ENCODE assay signal across 17 cellular contexts in the genomic region with DNA sequence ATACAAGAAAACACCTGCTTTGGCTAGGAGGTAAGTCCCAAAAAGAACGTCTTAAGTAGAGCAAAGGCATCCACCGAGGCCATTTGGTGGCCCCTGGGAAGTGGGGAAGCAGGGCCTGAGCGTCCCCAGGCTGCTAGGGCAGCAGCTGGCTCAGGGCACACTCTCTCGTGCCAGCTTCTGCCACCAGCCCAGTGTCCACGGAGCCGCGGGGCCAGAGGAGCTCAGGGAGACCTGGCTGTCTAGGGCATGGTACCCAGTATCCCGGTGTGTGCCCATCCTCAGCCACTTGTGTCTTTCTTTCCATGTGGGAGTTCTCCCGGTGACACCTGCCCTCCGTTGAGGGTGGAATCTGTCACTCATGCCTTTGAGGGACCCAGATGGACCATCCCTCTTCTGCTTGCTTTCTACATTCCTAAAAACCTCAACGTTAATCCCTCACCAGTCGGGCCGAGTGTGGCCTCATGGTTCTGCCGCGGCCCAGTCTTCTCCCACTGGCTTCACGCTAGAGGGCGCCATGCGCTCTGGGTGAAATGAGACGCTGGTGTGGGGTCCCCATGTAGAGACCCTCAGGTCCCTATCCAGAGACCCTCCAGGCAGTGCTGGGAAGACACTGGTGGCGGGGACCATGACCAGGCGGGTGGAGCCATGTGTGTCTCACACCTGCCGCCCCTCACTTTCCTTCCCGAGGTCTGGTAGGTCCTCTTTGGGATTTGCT. TPM values are rescaled to one million over a fixed set of nuclear protein-coding genes. Genes with fewer than 3 reads are reported as not detected.
DNase-seq lines count a peak whose midpoint lies in the region; FAIRE-seq and TF ChIP-seq lines count a peak whose summit lies in the region.
"Had no signal": no experiment of that assay in that cellular context is flagged by ENCODE, and none has a peak within 500 bp of the region (broad histone marks: within the 10 kb centered on the region; RNA-seq: fewer than 3 reads in every experiment).

No MANE protein-coding gene starts in this region.

- TF ChIP-seq CTCF in AG09319 (IDR thresholded peaks at IDR 0.05; ENCODE audit: low read depth, low read length) (peak; percentile 33), Loucy (conservative IDR thresholded peaks at IDR 0.05; ENCODE audit: low read length) (0 out of 2 replicates have a peak, but pooled peaks have one; percentile 24), endodermal cell (conservative IDR thresholded peaks at IDR 0.05) (peak; percentile 73), neural crest cell (conservative IDR thresholded peaks at IDR 0.05) (peak; percentile 31)

- no peaks in the 10 kb centered on the region for H4K20me1 ChIP-seq in Loucy (ENCODE audit: insufficient read depth, low read length, poor library complexity, severe bottlenecking)

- no peak for TF ChIP-seq POLR2A in GM12891 (IDR thresholded peaks at IDR 0.05; ENCODE audit: low read depth, low read length)

- FAIRE-seq in GM12891 (lab: Jason Lieb, UNC), result no peak
- FAIRE-seq: HTR-8/SVneo had no signal

- H3K4me3 Mint-ChIP-seq in endodermal cell (no peak overlapping the region), neural crest cell (peak overlapping the region; percentile 44)
- no peak overlapping the region for H3K4me3 Mint-ChIP-seq in activated CD4-positive, alpha-beta memory T cell treated with anti-CD3 and anti-CD28 coated beads, Interleukin-2, amount 10 ng/mL, durations not matched to agents 7 days and 5 days
- H3K4me3 Mint-ChIP-seq: activated CD8-positive, alpha-beta T cell treated with anti-CD3 and anti-CD28 coated beads for 36 hours; memory B cell had no signal

- H3K9me3 ChIP-seq in Loucy (ENCODE audit: insufficient read depth, low read depth, low read length), result no peaks in the 10 kb centered on the region
- H3K9me3 ChIP-seq in endodermal cell (ENCODE audit: control insufficient read depth, low read length), result no peaks in the 10 kb centered on the region
- H3K9me3 ChIP-seq: right lobe of liver had no signal

- peaks cover 33% of the 10 kb centered on the region for H3K36me3 Mint-ChIP-seq in endodermal cell (ENCODE audit: low read depth)
- peaks cover 5% of the 10 kb centered on the region for H3K36me3 Mint-ChIP-seq in neural crest cell (ENCODE audit: low read depth)
- peaks cover 16% of the 10 kb centered on the region for H3K36me3 Mint-ChIP-seq in activated CD4-positive, alpha-beta memory T cell treated with anti-CD3 and anti-CD28 coated beads, Interleukin-2, amount 10 ng/mL, durations not matched to agents 7 days and 5 days (ENCODE audit: low read depth)

- H3K9me2 ChIP-seq in Loucy (replicated peaks; ENCODE audit: low read depth, low read length), result no peaks in the 10 kb centered on the region

- H3K9me3 Mint-ChIP-seq in endodermal cell (no peaks in the 10 kb centered on the region), neural crest cell (no peaks in the 10 kb centered on the region)
- no peaks in the 10 kb centered on the region for H3K9me3 Mint-ChIP-seq in activated CD4-positive, alpha-beta memory T cell treated with anti-CD3 and anti-CD28 coated beads, Interleukin-2, amount 10 ng/mL, durations not matched to agents 7 days and 5 days
- H3K9me3 Mint-ChIP-seq: activated CD8-positive, alpha-beta T cell treated with anti-CD3 and anti-CD28 coated beads for 36 hours; memory B cell had no signal

- H3K27me3 Mint-ChIP-seq in endodermal cell (ENCODE audit: insufficient read depth) (no peaks in the 10 kb centered on the region), neural crest cell (ENCODE audit: low read depth) (no peaks in the 10 kb centered on the region)
- H3K27me3 Mint-ChIP-seq in activated CD4-positive, alpha-beta memory T cell treated with anti-CD3 and anti-CD28 coated beads, Interleukin-2, amount 10 ng/mL, durations not matched to agents 7 days and 5 days, result no peaks in the 10 kb centered on the region
- H3K27me3 Mint-ChIP-seq: activated CD8-positive, alpha-beta T cell treated with anti-CD3 and anti-CD28 coated beads for 36 hours; memory B cell had no signal

- H3K4me1 Mint-ChIP-seq in endodermal cell (no peaks in the 10 kb centered on the region), neural crest cell (peaks cover 6% of the 10 kb centered on the region)
- no peaks in the 10 kb centered on the region for H3K4me1 Mint-ChIP-seq in activated CD4-positive, alpha-beta memory T cell treated with anti-CD3 and anti-CD28 coated beads, Interleukin-2, amount 10 ng/mL, durations not matched to agents 7 days and 5 days

- no peaks in the 10 kb centered on the region for H3F3A ChIP-seq in Loucy (ENCODE audit: low read depth)

- H3K9ac ChIP-seq in Loucy (ENCODE audit: low read depth, low read length, poor library complexity, severe bottlenecking) (no peak overlapping the region), endodermal cell (ENCODE audit: extremely low read depth, low read length, poor library complexity, severe bottlenecking) (no peak overlapping the region)

- no peaks in the 10 kb centered on the region for H3K27me3 ChIP-seq in Loucy (ENCODE audit: insufficient read depth, low read length, poor library complexity, severe bottlenecking)
- no peaks in the 10 kb centered on the region for H3K27me3 ChIP-seq in endodermal cell (ENCODE audit: control insufficient read depth, insufficient read depth, low read length, poor library complexity, severe bottlenecking)
- H3K27me3 ChIP-seq: dorsolateral prefrontal cortex, right lobe of liver had no signal

- H3K36me3 ChIP-seq in Loucy (ENCODE audit: insufficient read depth, low read length), result peaks cover 31% of the 10 kb centered on the region; the same call in 1 of the 2 replicates
- peaks cover 44% of the 10 kb centered on the region for H3K36me3 ChIP-seq in endodermal cell (ENCODE audit: control insufficient read depth, insufficient read depth, low read length)

- no peaks in the 10 kb centered on the region for H3K4me1 ChIP-seq in Loucy (ENCODE audit: insufficient read depth, low read length, poor library complexity, severe bottlenecking)
- no peaks in the 10 kb centered on the region for H3K4me1 ChIP-seq in endodermal cell (ENCODE audit: control insufficient read depth, insufficient read depth, low read length)
- H3K4me1 ChIP-seq: right lobe of liver had no signal

- no peaks in the 10 kb centered on the region for H3K79me2 ChIP-seq in Loucy (ENCODE audit: insufficient read depth, low read length)

- peak overlapping the region; percentile 79 for H3K27ac Mint-ChIP-seq in endodermal cell
- no peak overlapping the region for H3K27ac Mint-ChIP-seq in neural crest cell (ENCODE audit: unreplicated experiment)
- no peak overlapping the region for H3K27ac Mint-ChIP-seq in activated CD4-positive, alpha-beta memory T cell treated with anti-CD3 and anti-CD28 coated beads, Interleukin-2, amount 10 ng/mL, durations not matched to agents 7 days and 5 days
- H3K27ac Mint-ChIP-seq: activated CD8-positive, alpha-beta T cell treated with anti-CD3 and anti-CD28 coated beads for 36 hours; memory B cell had no signal

- H3K4me2 ChIP-seq in Loucy (ENCODE audit: low read depth, low read length, poor library complexity, severe bottlenecking), result no peak overlapping the region

- no peak overlapping the region for H2AFZ ChIP-seq in Loucy (ENCODE audit: low read length)

- POLR2A ChIA-PET in activated CD4-positive, alpha-beta memory T cell treated with anti-CD3 and anti-CD28 coated beads, Interleukin-2, amount 10 ng/mL, durations not matched to agents 7 days and 5 days (lab: Charles Lee), result interaction anchor here (0.7 to 0.9 kb wide), 2 partner anchors 10 kb away, joined by 3 read pairs; a partner anchor contains a TSS

- no peak for DNase-seq in AG09319 (ENCODE audit: extremely low read depth, low read depth)
- DNase-seq in endodermal cell, result peak; percentile 79
- DNase-seq in neural crest cell (ENCODE audit: low read depth, low spot score), result no peak
- no peak for DNase-seq in NCI-H2196 (lab: John Stamatoyannopoulos, UW; ENCODE audit: unreplicated experiment)
- DNase-seq in GM12891 (ENCODE audit: insufficient read length, low spot score), result no peak
- no peak for DNase-seq in activated CD4-positive, alpha-beta memory T cell treated with anti-CD3 and anti-CD28 coated beads, Interleukin-2, amount 10 ng/mL, durations not matched to agents 7 days and 5 days
- no peak for DNase-seq in stimulated activated CD4-positive, alpha-beta T cell treated with anti-CD3 and anti-CD28 coated beads, Interleukin-4, amount 100 ng/mL, for 1 hour
- DNase-seq: activated CD8-positive, alpha-beta T cell treated with anti-CD3 and anti-CD28 coated beads for 36 hours; activated naive CD4-positive, alpha-beta T cell treated with Interleukin-2 at 50 U/mL for 16 hours; dorsolateral prefrontal cortex; GOT3; NCI-H1417 treated with DMSO at 0.1 percent for 48 hours; right lobe of liver; T-helper 2 cell had no signal

- WGBS in endodermal cell (ENCODE audit: insufficient coverage in 1 of 2, insufficient read length in 1 of 2), 2 experiments, result 89 to 90% methylated on average over 18 to 23 of the region's 23 CpGs

- H3K27ac ChIP-seq in endodermal cell (ENCODE audit: low read depth, low read length), result no peak overlapping the region
- H3K27ac ChIP-seq: right lobe of liver had no signal

- CTCF ChIA-PET in activated CD4-positive, alpha-beta memory T cell treated with anti-CD3 and anti-CD28 coated beads, Interleukin-2, amount 10 ng/mL, durations not matched to agents 7 days and 5 days (lab: Charles Lee), result no interaction called here

- H3K4me3 ChIP-seq in Loucy (ENCODE audit: low read length, poor library complexity, severe bottlenecking) (no peak overlapping the region), endodermal cell (ENCODE audit: low read length) (no peak overlapping the region)
- H3K4me3 ChIP-seq: dorsolateral prefrontal cortex, right lobe of liver had no signal

TF ChIP-seq in GM12891, 5 proteins besides CTCF, POLR2A, EP300 and RAD21:
- no peak for TF ChIP-seq SPI1 (IDR thresholded peaks at IDR 0.05; ENCODE audit: low read depth, low read length)
- TF ChIP-seq POLR2AphosphoS5 (IDR thresholded peaks at IDR 0.05; ENCODE audit: low read depth, low read length), result no peak
- no peak for TF ChIP-seq TAF1 (IDR thresholded peaks at IDR 0.05; ENCODE audit: low read depth, low read length)
- no peak for TF ChIP-seq PAX5 (IDR thresholded peaks at IDR 0.05; ENCODE audit: insufficient read depth, low read length, severe bottlenecking)
- TF ChIP-seq POU2F2 (IDR thresholded peaks at IDR 0.05; ENCODE audit: low read depth, low read length), result no peak

RNA-seq across cellular contexts. Expression of a gene that starts 9.5 kb away (rescaled TPM):
- total RNA-seq in endodermal cell, result 10 to 100 TPM; 31.0 to 34.7 TPM
- polyA plus RNA-seq in endodermal cell (2013, experiment 1 of 2), result 13.7 TPM
- polyA plus RNA-seq in endodermal cell (2013, experiment 2 of 2), result 13.7 TPM
- total RNA-seq in neural crest cell, result 31.2 and 37.6 TPM in 2 replicates
- polyA plus RNA-seq in GM12891 (2012; ENCODE audit: low read depth, missing spikeins), result 20.7 TPM
- total RNA-seq in activated CD4-positive, alpha-beta memory T cell treated with anti-CD3 and anti-CD28 coated beads, Interleukin-2, amount 10 ng/mL, durations not matched to agents 7 days and 5 days, result 10 to 100 TPM; 57.5 to 60.6 TPM
